Comparison of ENCODE assay signal across 8 cellular contexts in the genomic region with DNA sequence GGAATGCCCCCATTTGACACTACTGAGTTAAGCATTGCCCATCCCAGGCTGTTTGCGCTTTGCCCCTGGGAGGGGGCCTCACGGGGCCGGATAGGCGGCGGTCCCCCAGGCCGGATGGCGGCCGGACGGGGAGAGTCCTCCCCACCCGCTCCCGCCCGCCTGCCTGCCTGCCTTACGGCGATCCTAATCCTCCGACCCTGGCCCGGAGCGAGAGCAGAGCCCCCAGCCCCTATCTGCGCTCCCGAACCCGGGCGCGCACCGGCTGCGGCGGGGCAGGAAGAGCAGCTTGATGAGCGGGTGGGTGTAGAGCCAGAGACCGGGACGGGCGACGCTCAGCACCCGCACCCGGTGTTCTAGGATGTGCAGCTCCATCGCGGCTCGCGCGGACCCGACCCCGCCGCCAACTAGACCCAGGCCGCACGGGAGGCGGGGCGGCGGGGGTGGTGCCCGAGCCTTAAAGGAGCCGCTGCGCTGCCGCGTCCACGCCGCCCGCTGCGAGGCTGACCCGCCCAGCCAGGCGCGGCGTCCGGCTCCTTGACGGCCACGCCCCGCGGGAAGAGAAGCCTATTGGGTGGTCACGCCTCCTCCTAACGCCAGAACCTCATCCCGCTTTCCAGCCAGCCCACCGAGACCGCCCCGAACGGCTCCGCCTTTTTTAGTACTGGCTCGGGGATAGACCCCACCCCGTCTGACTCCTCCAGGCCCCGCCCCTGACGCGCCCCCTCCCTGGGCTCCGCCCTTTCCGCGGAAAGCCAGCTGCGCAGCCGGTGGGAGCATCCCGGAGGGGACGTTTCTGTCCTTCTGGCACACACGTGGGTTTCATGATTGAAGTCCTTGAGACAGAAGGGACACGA. TPM values are rescaled to one million over a fixed set of nuclear protein-coding genes. Genes with fewer than 3 reads are reported as not detected.
DNase-seq lines count a peak whose midpoint lies in the region; ATAC-seq and TF ChIP-seq lines count a peak whose summit lies in the region.

A gene (minus strand): TSS at position 380 of the 854 bp plus-strand sequence. CDS start 8 bp downstream, at position 372.

- TF ChIP-seq CTCF in OCI-LY1 (IDR thresholded peaks at IDR 0.05; ENCODE audit: low read length): no peak
- no peak for TF ChIP-seq CTCF in epithelial cell of esophagus (IDR thresholded peaks at IDR 0.05; ENCODE audit: insufficient read depth, low read depth, low read length, missing control alignments)

- H3K36me3 ChIP-seq in OCI-LY1 (ENCODE audit: insufficient read depth, low read length): peaks cover 6% of the 10 kb centered on the region; the same call in 1 of the 2 replicates

- in situ Hi-C loops in Caki2 (cut with HindIII; ENCODE audit: low pct_unique_long_range_greater_than_20kb, low sequenced_read_pairs): loop anchor here (10.0 kb wide), 1 partner anchor 95 kb away; a partner anchor contains a TSS

- H3K27me3 ChIP-seq in OCI-LY1 (ENCODE audit: insufficient read depth, low read length): no peaks in the 10 kb centered on the region
- H3K27me3 ChIP-seq in mononuclear cell (ENCODE audit: insufficient read depth, low read length): no peaks in the 10 kb centered on the region

- peak within 1 kb of the TSS; percentile 59 for H3K27ac ChIP-seq in OCI-LY1 (ENCODE audit: low read depth, low read length, poor library complexity, severe bottlenecking)

- H3K4me3 ChIP-seq in OCI-LY1 (ENCODE audit: low read depth, low read length, poor library complexity, severe bottlenecking) (peak within 1 kb of the TSS; percentile 66), epithelial cell of esophagus (ENCODE audit: low read length) (peak within 1 kb of the TSS; percentile 75), mononuclear cell (ENCODE audit: low read length) (peak within 1 kb of the TSS; percentile 58)

- H3K4me2 ChIP-seq in OCI-LY1 (ENCODE audit: low read length): peak within 1 kb of the TSS; percentile 75

- no peaks in the 10 kb centered on the region for H3F3A ChIP-seq in OCI-LY1 (ENCODE audit: insufficient read depth, low read length)

- H4K20me1 ChIP-seq in OCI-LY1 (ENCODE audit: insufficient read depth, low read length): no peaks in the 10 kb centered on the region

- ATAC-seq in GM21423 (IDR thresholded peaks at IDR 0.05; ENCODE audit: unreplicated experiment): peak; percentile 63

- no peaks in the 10 kb centered on the region for H3K9me2 ChIP-seq in OCI-LY1 (ENCODE audit: low read depth, low read length)

- no peak within 1 kb of the TSS for H2AFZ ChIP-seq in OCI-LY1 (ENCODE audit: low read length)

- H3K4me1 ChIP-seq in OCI-LY1 (ENCODE audit: insufficient read depth, low read length, severe bottlenecking) (peaks cover 18% of the 10 kb centered on the region), mononuclear cell (ENCODE audit: insufficient read depth, low read length) (peaks cover 32% of the 10 kb centered on the region)

- H3K9ac ChIP-seq in OCI-LY1 (ENCODE audit: low read length): peak within 1 kb of the TSS; percentile 59

- H3K9me3 ChIP-seq in OCI-LY1 (ENCODE audit: low read length) (no peaks in the 10 kb centered on the region), mononuclear cell (ENCODE audit: low read depth, low read length) (no peaks in the 10 kb centered on the region)

- H3K79me2 ChIP-seq in OCI-LY1 (ENCODE audit: insufficient read depth, low read length): no peaks in the 10 kb centered on the region

- DNase-seq in Caki2 (ENCODE audit: low read depth): peak; percentile 98
- DNase-seq in HuH-7 (ENCODE audit: low spot score): peak; percentile 99
- DNase-seq in activated T-cell treated with anti-CD3 and anti-CD28 coated beads for 24 hours (ENCODE audit: low read depth): peak; percentile 90
- DNase-seq in epithelial cell of esophagus (ENCODE audit: low read depth): peak; percentile 99
- peak; percentile 84 to 91 for DNase-seq in stimulated activated CD8-positive, alpha-beta memory T cell treated with anti-CD3 and anti-CD28 coated beads, Interleukin-2, amount 100 ng/mL, for 48 hours (ENCODE audit: low read depth in 2 of 2)

RNA-seq across cellular contexts. Expression of the gene that starts here (rescaled TPM):
- total RNA-seq in Caki2 (2014; rRNA removed; shearing (Covaris generic); ENCODE audit: low replicate concordance): 14.0 and 16.0 TPM in 2 replicates
- 4.6 TPM for total RNA-seq in mononuclear cell

Comparison
In these comparisons a context has a peak if more than half of its experiments do, and no peak if none do; other contexts are left out.
1. Peak in every context shown above with its lines: DNase-seq, ATAC-seq, H3K4me3 ChIP-seq and H3K27ac ChIP-seq.